1 cellular context compared by ENCODE assay signal in the genomic region with DNA sequence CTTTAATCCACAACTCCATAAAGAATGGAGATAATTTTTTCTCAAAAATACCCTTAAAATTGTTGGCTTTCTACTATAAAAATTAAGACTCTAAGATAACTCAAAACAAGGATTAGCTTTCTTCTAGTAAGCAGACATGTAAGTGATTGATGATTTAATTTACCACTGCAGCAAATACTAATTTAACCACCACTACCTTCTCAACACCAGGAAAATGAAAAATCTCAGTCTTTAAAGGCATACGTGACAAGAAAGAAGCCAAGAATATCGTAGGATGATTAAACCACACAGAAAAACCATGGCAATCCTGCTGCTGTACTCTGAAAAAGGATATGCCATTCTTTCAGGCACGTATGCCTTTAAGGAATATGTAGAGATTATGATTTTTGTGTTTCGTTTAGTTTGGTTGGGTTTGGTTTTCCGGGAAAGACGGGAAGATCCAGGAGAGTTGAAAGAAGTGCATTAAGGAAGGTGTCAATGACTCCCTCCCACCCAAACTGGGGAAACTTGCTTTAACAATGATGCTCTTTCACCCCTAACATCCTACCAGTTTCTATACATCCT.
TF ChIP-seq lines count a peak whose summit lies in the region.

No MANE protein-coding gene starts in this region.

TF ChIP-seq in GM23338, 12 proteins besides CTCF, POLR2A, EP300 and RAD21 (continued from another document):
- TF ChIP-seq, protein P1, sequence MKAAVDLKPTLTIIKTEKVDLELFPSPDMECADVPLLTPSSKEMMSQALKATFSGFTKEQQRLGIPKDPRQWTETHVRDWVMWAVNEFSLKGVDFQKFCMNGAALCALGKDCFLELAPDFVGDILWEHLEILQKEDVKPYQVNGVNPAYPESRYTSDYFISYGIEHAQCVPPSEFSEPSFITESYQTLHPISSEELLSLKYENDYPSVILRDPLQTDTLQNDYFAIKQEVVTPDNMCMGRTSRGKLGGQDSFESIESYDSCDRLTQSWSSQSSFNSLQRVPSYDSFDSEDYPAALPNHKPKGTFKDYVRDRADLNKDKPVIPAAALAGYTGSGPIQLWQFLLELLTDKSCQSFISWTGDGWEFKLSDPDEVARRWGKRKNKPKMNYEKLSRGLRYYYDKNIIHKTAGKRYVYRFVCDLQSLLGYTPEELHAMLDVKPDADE (IDR thresholded peaks at IDR 0.05) = no peak
- TF ChIP-seq, protein P2, sequence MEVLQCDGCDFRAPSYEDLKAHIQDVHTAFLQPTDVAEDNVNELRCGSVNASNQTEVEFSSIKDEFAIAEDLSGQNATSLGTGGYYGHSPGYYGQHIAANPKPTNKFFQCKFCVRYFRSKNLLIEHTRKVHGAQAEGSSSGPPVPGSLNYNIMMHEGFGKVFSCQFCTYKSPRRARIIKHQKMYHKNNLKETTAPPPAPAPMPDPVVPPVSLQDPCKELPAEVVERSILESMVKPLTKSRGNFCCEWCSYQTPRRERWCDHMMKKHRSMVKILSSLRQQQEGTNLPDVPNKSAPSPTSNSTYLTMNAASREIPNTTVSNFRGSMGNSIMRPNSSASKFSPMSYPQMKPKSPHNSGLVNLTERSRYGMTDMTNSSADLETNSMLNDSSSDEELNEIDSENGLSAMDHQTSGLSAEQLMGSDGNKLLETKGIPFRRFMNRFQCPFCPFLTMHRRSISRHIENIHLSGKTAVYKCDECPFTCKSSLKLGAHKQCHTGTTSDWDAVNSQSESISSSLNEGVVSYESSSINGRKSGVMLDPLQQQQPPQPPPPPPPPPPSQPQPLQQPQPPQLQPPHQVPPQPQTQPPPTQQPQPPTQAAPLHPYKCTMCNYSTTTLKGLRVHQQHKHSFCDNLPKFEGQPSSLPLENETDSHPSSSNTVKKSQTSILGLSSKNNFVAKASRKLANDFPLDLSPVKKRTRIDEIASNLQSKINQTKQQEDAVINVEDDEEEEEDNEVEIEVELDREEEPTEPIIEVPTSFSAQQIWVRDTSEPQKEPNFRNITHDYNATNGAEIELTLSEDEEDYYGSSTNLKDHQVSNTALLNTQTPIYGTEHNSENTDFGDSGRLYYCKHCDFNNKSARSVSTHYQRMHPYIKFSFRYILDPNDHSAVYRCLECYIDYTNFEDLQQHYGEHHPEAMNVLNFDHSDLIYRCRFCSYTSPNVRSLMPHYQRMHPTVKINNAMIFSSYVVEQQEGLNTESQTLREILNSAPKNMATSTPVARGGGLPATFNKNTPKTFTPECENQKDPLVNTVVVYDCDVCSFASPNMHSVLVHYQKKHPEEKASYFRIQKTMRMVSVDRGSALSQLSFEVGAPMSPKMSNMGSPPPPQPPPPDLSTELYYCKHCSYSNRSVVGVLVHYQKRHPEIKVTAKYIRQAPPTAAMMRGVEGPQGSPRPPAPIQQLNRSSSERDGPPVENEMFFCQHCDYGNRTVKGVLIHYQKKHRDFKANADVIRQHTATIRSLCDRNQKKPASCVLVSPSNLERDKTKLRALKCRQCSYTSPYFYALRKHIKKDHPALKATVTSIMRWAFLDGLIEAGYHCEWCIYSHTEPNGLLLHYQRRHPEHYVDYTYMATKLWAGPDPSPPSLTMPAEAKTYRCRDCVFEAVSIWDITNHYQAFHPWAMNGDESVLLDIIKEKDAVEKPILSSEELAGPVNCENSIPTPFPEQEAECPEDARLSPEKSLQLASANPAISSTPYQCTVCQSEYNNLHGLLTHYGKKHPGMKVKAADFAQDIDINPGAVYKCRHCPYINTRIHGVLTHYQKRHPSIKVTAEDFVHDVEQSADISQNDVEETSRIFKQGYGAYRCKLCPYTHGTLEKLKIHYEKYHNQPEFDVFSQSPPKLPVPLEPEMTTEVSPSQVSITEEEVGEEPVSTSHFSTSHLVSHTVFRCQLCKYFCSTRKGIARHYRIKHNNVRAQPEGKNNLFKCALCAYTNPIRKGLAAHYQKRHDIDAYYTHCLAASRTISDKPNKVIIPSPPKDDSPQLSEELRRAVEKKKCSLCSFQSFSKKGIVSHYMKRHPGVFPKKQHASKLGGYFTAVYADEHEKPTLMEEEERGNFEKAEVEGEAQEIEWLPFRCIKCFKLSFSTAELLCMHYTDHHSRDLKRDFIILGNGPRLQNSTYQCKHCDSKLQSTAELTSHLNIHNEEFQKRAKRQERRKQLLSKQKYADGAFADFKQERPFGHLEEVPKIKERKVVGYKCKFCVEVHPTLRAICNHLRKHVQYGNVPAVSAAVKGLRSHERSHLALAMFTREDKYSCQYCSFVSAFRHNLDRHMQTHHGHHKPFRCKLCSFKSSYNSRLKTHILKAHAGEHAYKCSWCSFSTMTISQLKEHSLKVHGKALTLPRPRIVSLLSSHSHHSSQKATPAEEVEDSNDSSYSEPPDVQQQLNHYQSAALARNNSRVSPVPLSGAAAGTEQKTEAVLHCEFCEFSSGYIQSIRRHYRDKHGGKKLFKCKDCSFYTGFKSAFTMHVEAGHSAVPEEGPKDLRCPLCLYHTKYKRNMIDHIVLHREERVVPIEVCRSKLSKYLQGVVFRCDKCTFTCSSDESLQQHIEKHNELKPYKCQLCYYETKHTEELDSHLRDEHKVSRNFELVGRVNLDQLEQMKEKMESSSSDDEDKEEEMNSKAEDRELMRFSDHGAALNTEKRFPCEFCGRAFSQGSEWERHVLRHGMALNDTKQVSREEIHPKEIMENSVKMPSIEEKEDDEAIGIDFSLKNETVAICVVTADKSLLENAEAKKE (CRISPR knock-in tag; IDR thresholded peaks at IDR 0.05) = no peak
- TF ChIP-seq EZH2 (IDR thresholded peaks at IDR 0.05; ENCODE audit: low read depth, unreplicated experiment) = no peak
- no peak for TF ChIP-seq ZNF114 (CRISPR knock-in tag; IDR thresholded peaks at IDR 0.05)
